Comparison of ENCODE assay signal across 28 cellular contexts in the genomic region with DNA sequence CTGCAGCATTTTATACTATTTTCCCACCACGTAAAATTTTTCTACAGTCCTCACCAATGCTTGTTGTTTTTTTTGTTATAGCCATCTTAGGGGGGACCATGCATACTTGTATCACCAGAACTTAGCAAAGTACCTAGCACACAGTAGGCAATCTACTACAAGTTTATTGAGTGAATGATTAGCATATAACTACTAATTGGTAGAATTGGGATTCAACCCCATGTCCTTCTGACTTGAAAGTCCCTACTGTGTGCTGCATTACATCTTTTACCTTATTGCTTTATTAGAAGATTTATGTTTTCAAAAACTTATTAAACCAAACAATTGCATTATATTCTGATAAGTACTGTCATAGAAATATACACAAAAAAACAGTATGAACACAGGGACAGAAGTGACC.
"Had no signal": no experiment of that assay in that cellular context is flagged by ENCODE, and none has a peak within 500 bp of the region (broad histone marks: within the 10 kb centered on the region; RNA-seq: fewer than 3 reads in every experiment).

No MANE protein-coding gene starts in this region.

- DNase-seq: activated CD4-positive, alpha-beta memory T cell treated with anti-CD3 and anti-CD28 coated beads for 36 hours; activated CD4-positive, alpha-beta T cell treated with anti-CD3 and anti-CD28 coated beads for 36 hours; activated CD4-positive, alpha-beta T cell treated with anti-CD3 and anti-CD28 coated beads, Interleukin-2, amount 10 ng/mL, durations not matched to agents 24 days and 14 days; activated CD4-positive, CD25-positive, alpha-beta regulatory T cell; activated CD4-positive, CD25-positive, alpha-beta regulatory T cell treated with anti-CD3 and anti-CD28 coated beads, Interleukin-2, amount 50 U/mL, for 72 hours; activated CD8-positive, alpha-beta memory T cell treated with anti-CD3 and anti-CD28 coated beads for 24 hours; activated effector memory CD4-positive, alpha-beta T cell treated with anti-CD3 and anti-CD28 coated beads, Interleukin-2, amount 50 U/mL, for 16 hours; activated naive CD4-positive, alpha-beta T cell treated with anti-CD3 and anti-CD28 coated beads for 36 hours; activated naive CD8-positive, alpha-beta T cell treated with anti-CD3 and anti-CD28 coated beads for 36 hours; activated naive CD8-positive, alpha-beta T cell treated with anti-CD3 and anti-CD28 coated beads, Interleukin-2, amount 50 U/mL, for 24 hours; activated T-cell treated with anti-CD3 and anti-CD28 coated beads, Interleukin-2, amount 50 U/mL, for 1 hour; adrenal gland; amygdala; aorta; body of pancreas; caudate nucleus; colonic mucosa; effector CD8-positive, alpha-beta T cell; esophagus squamous epithelium; foreskin melanocyte; heart right ventricle; SW 1271; T-cell had no signal

- H3K4me1 Mint-ChIP-seq: T-cell had no signal

- H3K27me3 Mint-ChIP-seq: activated CD4-positive, alpha-beta memory T cell treated with anti-CD3 and anti-CD28 coated beads for 36 hours; activated CD4-positive, alpha-beta T cell treated with anti-CD3 and anti-CD28 coated beads for 36 hours; activated CD4-positive, alpha-beta T cell treated with anti-CD3 and anti-CD28 coated beads, Interleukin-2, amount 10 ng/mL, durations not matched to agents 24 days and 14 days; activated naive CD4-positive, alpha-beta T cell treated with anti-CD3 and anti-CD28 coated beads, Interleukin-2, amount 50 U/mL, for 24 hours; activated naive CD8-positive, alpha-beta T cell treated with anti-CD3 and anti-CD28 coated beads for 36 hours; activated naive CD8-positive, alpha-beta T cell treated with anti-CD3 and anti-CD28 coated beads, Interleukin-2, amount 50 U/mL, for 24 hours; T-cell had no signal

- H3K4me3 Mint-ChIP-seq: activated CD4-positive, alpha-beta memory T cell treated with anti-CD3 and anti-CD28 coated beads for 36 hours; activated CD4-positive, alpha-beta T cell treated with anti-CD3 and anti-CD28 coated beads for 36 hours; activated CD4-positive, alpha-beta T cell treated with anti-CD3 and anti-CD28 coated beads, Interleukin-2, amount 10 ng/mL, durations not matched to agents 24 days and 14 days; activated naive CD4-positive, alpha-beta T cell treated with anti-CD3 and anti-CD28 coated beads for 36 hours; activated naive CD4-positive, alpha-beta T cell treated with anti-CD3 and anti-CD28 coated beads, Interleukin-2, amount 50 U/mL, for 24 hours; activated naive CD8-positive, alpha-beta T cell treated with anti-CD3 and anti-CD28 coated beads for 36 hours; activated naive CD8-positive, alpha-beta T cell treated with anti-CD3 and anti-CD28 coated beads, Interleukin-2, amount 50 U/mL, for 24 hours; activated T-helper 1 cell treated with anti-CD3 and anti-CD28 coated beads, Interleukin-12 subunit alpha, Interleukin-12 subunit beta, Interleukin-2, Interleukin-4 antibody, amounts not matched to agents 30 ng/mL and 10 ng/mL and 1 ng/mL, durations not matched to agents 14 hours and 24 hours and 36 hours; T-cell; T-helper 1 cell treated with Interleukin-12 subunit alpha and Interleukin-12 subunit beta and Interleukin-4 antibody, amounts not matched to agents 30 μg/mL and 1 μg/mL, for 36 hours had no signal

- H3K27ac Mint-ChIP-seq: activated CD4-positive, alpha-beta memory T cell treated with anti-CD3 and anti-CD28 coated beads for 36 hours; activated CD4-positive, alpha-beta T cell treated with anti-CD3 and anti-CD28 coated beads for 36 hours; activated CD4-positive, alpha-beta T cell treated with anti-CD3 and anti-CD28 coated beads, Interleukin-2, amount 10 ng/mL, durations not matched to agents 24 days and 14 days; activated naive CD4-positive, alpha-beta T cell treated with anti-CD3 and anti-CD28 coated beads for 36 hours; activated naive CD4-positive, alpha-beta T cell treated with anti-CD3 and anti-CD28 coated beads, Interleukin-2, amount 50 U/mL, for 24 hours; activated naive CD8-positive, alpha-beta T cell treated with anti-CD3 and anti-CD28 coated beads for 36 hours; activated naive CD8-positive, alpha-beta T cell treated with anti-CD3 and anti-CD28 coated beads, Interleukin-2, amount 50 U/mL, for 24 hours; activated T-helper 1 cell treated with anti-CD3 and anti-CD28 coated beads, Interleukin-12 subunit alpha, Interleukin-12 subunit beta, Interleukin-2, Interleukin-4 antibody, amounts not matched to agents 30 ng/mL and 10 ng/mL and 1 ng/mL, durations not matched to agents 14 hours and 24 hours and 36 hours; activated T-helper 2 cell treated with anti-CD3 and anti-CD28 coated beads, Interferon-gamma antibody, Interleukin-2, Interleukin-4, amounts not matched to agents 10 μg/mL and 5 μg/mL and 100 μg/mL, durations not matched to agents 14 hours and 24 hours and 36 hours; T-cell; T-helper 1 cell treated with Interleukin-12 subunit alpha and Interleukin-12 subunit beta and Interleukin-4 antibody, amounts not matched to agents 30 μg/mL and 1 μg/mL, for 36 hours had no signal

- H3K9me3 ChIP-seq: adrenal gland, body of pancreas, colonic mucosa, esophagus squamous epithelium, gastroesophageal sphincter, heart right ventricle had no signal

- ATAC-seq: activated CD4-positive, alpha-beta T cell treated with anti-CD3 and anti-CD28 coated beads for 36 hours; activated naive CD8-positive, alpha-beta T cell treated with anti-CD3 and anti-CD28 coated beads, Interleukin-2, amount 50 U/mL, for 24 hours; body of pancreas; gastroesophageal sphincter; heart right ventricle; T-cell had no signal

- H3K9me3 Mint-ChIP-seq: activated CD4-positive, alpha-beta memory T cell treated with anti-CD3 and anti-CD28 coated beads for 36 hours; activated CD4-positive, alpha-beta T cell treated with anti-CD3 and anti-CD28 coated beads, Interleukin-2, amount 10 ng/mL, durations not matched to agents 24 days and 14 days; activated naive CD4-positive, alpha-beta T cell treated with anti-CD3 and anti-CD28 coated beads for 36 hours; activated naive CD4-positive, alpha-beta T cell treated with anti-CD3 and anti-CD28 coated beads, Interleukin-2, amount 50 U/mL, for 24 hours; activated naive CD8-positive, alpha-beta T cell treated with anti-CD3 and anti-CD28 coated beads for 36 hours; activated naive CD8-positive, alpha-beta T cell treated with anti-CD3 and anti-CD28 coated beads, Interleukin-2, amount 50 U/mL, for 24 hours; activated T-helper 1 cell treated with anti-CD3 and anti-CD28 coated beads, Interleukin-12 subunit alpha, Interleukin-12 subunit beta, Interleukin-2, Interleukin-4 antibody, amounts not matched to agents 30 ng/mL and 10 ng/mL and 1 ng/mL, durations not matched to agents 14 hours and 24 hours and 36 hours; activated T-helper 2 cell treated with anti-CD3 and anti-CD28 coated beads, Interferon-gamma antibody, Interleukin-2, Interleukin-4, amounts not matched to agents 10 μg/mL and 5 μg/mL and 100 μg/mL, durations not matched to agents 14 hours and 24 hours and 36 hours; T-cell; T-helper 1 cell treated with Interleukin-12 subunit alpha and Interleukin-12 subunit beta and Interleukin-4 antibody, amounts not matched to agents 30 μg/mL and 1 μg/mL, for 36 hours had no signal
